ENCODE assay signal across 33 cellular contexts in the genomic region with DNA sequence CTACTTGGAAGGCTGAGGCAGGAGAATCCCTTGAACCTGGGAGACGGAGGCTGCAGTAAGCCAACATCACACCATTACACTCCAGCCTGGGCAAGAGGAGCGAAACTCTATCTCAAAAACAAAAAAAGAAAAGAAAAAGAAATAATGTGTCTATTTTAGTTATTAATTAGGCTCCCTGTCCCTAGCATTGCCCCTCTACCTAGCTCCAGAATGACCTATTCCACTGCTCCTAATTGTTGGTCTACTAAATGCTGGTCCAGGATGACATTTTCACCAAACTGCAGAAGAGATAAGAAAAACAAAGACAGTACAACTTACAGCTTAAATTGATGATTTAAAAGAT.
"Had no signal": no experiment of that assay in that cellular context is flagged by ENCODE, and none has a peak within 500 bp of the region (broad histone marks: within the 10 kb centered on the region; RNA-seq: fewer than 3 reads in every experiment).

No MANE protein-coding gene starts in this region.

- H3K27ac ChIP-seq: adrenal gland, colonic mucosa, SJCRH30, SK-N-MC, VCaP had no signal

- DNase-seq: activated B cell treated with CpG ODN at 0.5 μM for 24 hours; activated CD4-positive, alpha-beta memory T cell treated with anti-CD3 and anti-CD28 coated beads for 36 hours; activated CD4-positive, alpha-beta T cell treated with anti-CD3 and anti-CD28 coated beads for 4 hours; activated CD4-positive, alpha-beta T cell treated with anti-CD3 and anti-CD28 coated beads, Interleukin-2, amount 50 U/mL, for 1 hour; activated CD4-positive, CD25-positive, alpha-beta regulatory T cell treated with anti-CD3 and anti-CD28 coated beads, Interleukin-2, amount 50 U/mL, for 72 hours; activated CD8-positive, alpha-beta memory T cell treated with anti-CD3 and anti-CD28 coated beads, Interleukin-2, amount 50 U/mL, for 4 hours; activated gamma-delta T cell treated with Interleukin-2 at 50 U/mL for 16 hours; activated naive CD4-positive, alpha-beta T cell treated with anti-CD3 and anti-CD28 coated beads for 36 hours; activated T-cell treated with anti-CD3 and anti-CD28 coated beads for 4 hours; activated T-cell treated with anti-CD3 and anti-CD28 coated beads, Interleukin-2, amount 50 U/mL, for 48 hours; adrenal gland; anterior cingulate cortex; central memory CD4-positive, alpha-beta T cell; colonic mucosa; MM.1S; MV-4-11; NCI-H1092; NCI-H187 treated with DMSO at 0.1 percent for 48 hours; NCI-H2081; NCI-H2171 treated with DMSO at 0.1 percent for 48 hours; NCI-H2227 treated with DMSO at 0.1 percent for 48 hours; NCI-H446 treated with DMSO at 0.1 percent for 48 hours; NCI-H524; NCI-H69; NCI-H82; SHP77; SJCRH30; T-helper 9 cell had no signal

- H3K9me3 ChIP-seq: adrenal gland, colonic mucosa, SJCRH30 had no signal

- H3K27me3 ChIP-seq: adrenal gland, colonic mucosa, SJCRH30 had no signal

- H3K9me3 Mint-ChIP-seq: activated B cell treated with CpG ODN at 0.5 μM for 24 hours; activated CD4-positive, alpha-beta memory T cell treated with anti-CD3 and anti-CD28 coated beads for 36 hours; activated naive CD4-positive, alpha-beta T cell treated with anti-CD3 and anti-CD28 coated beads for 36 hours; brain had no signal

- H3K36me3 ChIP-seq: adrenal gland, colonic mucosa, SJCRH30 had no signal

- H3K4me3 ChIP-seq: adrenal gland, colonic mucosa, SJCRH30, SK-N-MC had no signal

- H3K27me3 Mint-ChIP-seq: activated B cell treated with CpG ODN at 0.5 μM for 24 hours; activated CD4-positive, alpha-beta memory T cell treated with anti-CD3 and anti-CD28 coated beads for 36 hours; brain had no signal

- ATAC-seq: activated naive CD4-positive, alpha-beta T cell treated with anti-CD3 and anti-CD28 coated beads, Interleukin-2, amount 50 U/mL, for 72 hours; Panc1 had no signal

- H3K4me3 Mint-ChIP-seq: activated B cell treated with CpG ODN at 0.5 μM for 24 hours; activated CD4-positive, alpha-beta memory T cell treated with anti-CD3 and anti-CD28 coated beads for 36 hours; activated naive CD4-positive, alpha-beta T cell treated with anti-CD3 and anti-CD28 coated beads for 36 hours; brain had no signal

- H3K27ac Mint-ChIP-seq: activated B cell treated with CpG ODN at 0.5 μM for 24 hours; activated CD4-positive, alpha-beta memory T cell treated with anti-CD3 and anti-CD28 coated beads for 36 hours; activated naive CD4-positive, alpha-beta T cell treated with anti-CD3 and anti-CD28 coated beads for 36 hours; activated naive CD4-positive, alpha-beta T cell treated with anti-CD3 and anti-CD28 coated beads, Interleukin-2, amount 50 U/mL, for 72 hours had no signal

- H3K36me3 Mint-ChIP-seq: brain had no signal

- H3K4me1 ChIP-seq: adrenal gland, colonic mucosa, SJCRH30 had no signal
